ENCODE assay signal across 10 cellular contexts in genomic region chr15:38536201-38536676, GRCh38. TPM values are rescaled to one million over a fixed set of nuclear protein-coding genes. Genes with fewer than 3 reads are reported as not detected.
A peak's percentile ranks its signal among the peaks of the same experiment; 100 is the strongest.
DNase-seq lines count a peak whose midpoint lies in the region; ATAC-seq and TF ChIP-seq lines count a peak whose summit lies in the region.
"Had no signal": no experiment of that assay in that cellular context is flagged by ENCODE, and none has a peak within 500 bp of the region (broad histone marks: within the 10 kb centered on the region; RNA-seq: fewer than 3 reads in every experiment).

No MANE protein-coding gene starts in this region.

- no peaks in the 10 kb centered on the region for H3K27me3 ChIP-seq in BJ (ENCODE audit: control insufficient read depth, insufficient read depth, low read length)

- POLR2A ChIA-PET in BJ (lab: Charles Lee) = interaction anchor here (0.6 kb wide), 1 partner anchor 1552 kb away, joined by 3 read pairs; no protein-coding TSS in a partner anchor

- CTCF ChIA-PET in BJ (lab: Yijun Ruan, JAX) = interaction anchor here (0.7 to 2.7 kb wide), 3 partner anchors 28 to 162 kb away, joined by 3 to 11 read pairs (median 5); no protein-coding TSS in a partner anchor

- H3K36me3 ChIP-seq in BJ (ENCODE audit: control insufficient read depth, insufficient read depth, low read length) = no peaks in the 10 kb centered on the region

- H3K4me3 ChIP-seq in BJ (ENCODE audit: low read depth, low read length) = no peak overlapping the region

- no peak for TF ChIP-seq CTCF in BJ (IDR thresholded peaks at IDR 0.05; ENCODE audit: insufficient read depth, low read depth, low read length)

- ATAC-seq in HG02938 (IDR thresholded peaks at IDR 0.05; ENCODE audit: unreplicated experiment) (no peak), HG02763 (IDR thresholded peaks at IDR 0.05; ENCODE audit: unreplicated experiment) (no peak)

- DNase-seq in BJ (ENCODE audit: low read depth) (peak; percentile 97), OCI-M1 (lab: John Stamatoyannopoulos, UW) (peak; percentile 11), dedifferentiated amniotic fluid mesenchymal stem cell (ENCODE audit: extremely low spot score) (peak; percentile 80), non-pigmented ciliary epithelial cell (ENCODE audit: low read depth) (peak; percentile 92), NCI-H2196 (lab: John Stamatoyannopoulos, UW; ENCODE audit: unreplicated experiment) (no peak), dermis blood vessel endothelial cell (no peak)
- DNase-seq: glutamatergic neuron, NCI-H2029 treated with DMSO at 0.1 percent for 48 hours had no signal

RNA-seq across cellular contexts. Expression of gene RASGRP1, which starts 28.4 kb away (rescaled TPM):
- polyA plus RNA-seq in BJ (2011; rRNA removed) = 4.2 and 4.3 TPM in 2 replicates
- polyA minus RNA-seq in BJ (2011; rRNA and poly(A)+ RNA removed) = 5.5 and 5.8 TPM in 2 replicates
- total RNA-seq in dermis blood vessel endothelial cell = 0.37 and 0.51 TPM in 2 replicates

Comparison
In these comparisons a context has a peak if more than half of its experiments do, and no peak if none do; other contexts are left out.
1. DNase-seq: peak in BJ (single experiment), OCI-M1 (single experiment), dedifferentiated amniotic fluid mesenchymal stem cell (single experiment) and non-pigmented ciliary epithelial cell (single experiment); none in NCI-H2196 (single experiment) and dermis blood vessel endothelial cell (single experiment).